ENCODE assay signal across 16 cellular contexts in genomic region chr1:221697924-221698425, GRCh38. TPM values are rescaled to one million over a fixed set of nuclear protein-coding genes. Genes with fewer than 3 reads are reported as not detected.
DNase-seq lines count a peak whose midpoint lies in the region; ATAC-seq, FAIRE-seq and TF ChIP-seq lines count a peak whose summit lies in the region.
"Had no signal": no experiment of that assay in that cellular context is flagged by ENCODE, and none has a peak within 500 bp of the region (broad histone marks: within the 10 kb centered on the region; RNA-seq: fewer than 3 reads in every experiment).

No MANE protein-coding gene starts in this region.

- DNase-seq in activated T-cell treated with anti-CD3 and anti-CD28 coated beads, Interleukin-2, amount 50 U/mL, for 72 hours: no peak
- DNase-seq in activated T-cell treated with anti-CD3 and anti-CD28 coated beads, Interleukin-2, amount 50 U/mL, for 1 hour: no peak
- DNase-seq in RPMI7951 (ENCODE audit: low read depth) (peak; percentile 65), fibroblast of the conjunctiva (ENCODE audit: low read depth) (peak; percentile 87), stromal cell of bone marrow (ENCODE audit: low read depth) (peak; percentile 68), H54 (ENCODE audit: insufficient read length, low spot score) (no peak), spleen (no peak), thyroid gland (no peak)
- DNase-seq: activated CD8-positive, alpha-beta memory T cell treated with anti-CD3 and anti-CD28 coated beads, Interleukin-2, amount 50 U/mL, for 4 hours; central memory CD4-positive, alpha-beta T cell; lower lobe of right lung; NCI-H1092 treated with DMSO at 0.1 percent for 48 hours; NCI-H446 treated with DMSO at 0.1 percent for 48 hours had no signal

- H3K4me1 ChIP-seq in spleen: peaks cover 0 to 6% (median 0%) of the 10 kb centered on the region in 6 donors
- peaks cover 7 to 16% of the 10 kb centered on the region in 2 donors for H3K4me1 ChIP-seq in thyroid gland
- H3K4me1 ChIP-seq: lower lobe of right lung had no signal

- TF ChIP-seq POLR2A in H54 (IDR thresholded peaks at IDR 0.05; ENCODE audit: low read depth, low read length): no peak
- TF ChIP-seq POLR2A in spleen (IDR thresholded peaks at IDR 0.05): no peak
- no peak for TF ChIP-seq POLR2A in thyroid gland (IDR thresholded peaks at IDR 0.05)

- H3K36me3 ChIP-seq in spleen: peaks cover 0 to 20% (median 13%) of the 10 kb centered on the region in 6 donors
- no peaks in the 10 kb centered on the region for H3K36me3 ChIP-seq in thyroid gland

- ATAC-seq in activated T-cell treated with anti-CD3 and anti-CD28 coated beads, Interleukin-2, amount 50 U/mL, for 72 hours (replicated peaks in 1 of 2): peak; percentile 15 to 33
- ATAC-seq: A549 had no signal

- H3K27ac ChIP-seq in spleen: no peak overlapping the region
- H3K27ac ChIP-seq in thyroid gland: no peak overlapping the region
- H3K27ac ChIP-seq: A549, lower lobe of right lung had no signal

- WGBS in spleen, 5 donors: 67 to 85% (median 73%) methylated on average over 3 of the region's 3 CpGs
- 74 to 85% methylated on average over 3 of the region's 3 CpGs for WGBS in thyroid gland, 2 donors

- peaks cover 9% of the 10 kb centered on the region for H3K4me1 Mint-ChIP-seq in activated T-cell treated with anti-CD3 and anti-CD28 coated beads, Interleukin-2, amount 50 U/mL, for 72 hours (ENCODE audit: low read depth)
- H3K4me1 Mint-ChIP-seq: neural crest cell had no signal

- no peak overlapping the region for H3K4me3 Mint-ChIP-seq in activated T-cell treated with anti-CD3 and anti-CD28 coated beads, Interleukin-2, amount 50 U/mL, for 72 hours
- H3K4me3 Mint-ChIP-seq: activated naive CD4-positive, alpha-beta T cell treated with anti-CD3 and anti-CD28 coated beads, Interleukin-2, amount 50 U/mL, for 24 hours; neural crest cell had no signal

- TF ChIP-seq CTCF in spleen (IDR thresholded peaks at IDR 0.05 in 8 of 11, conservative IDR thresholded peaks at IDR 0.05 in 3 of 11): no peak
- TF ChIP-seq CTCF in thyroid gland (IDR thresholded peaks at IDR 0.05): no peak

- FAIRE-seq in H54 (lab: Jason Lieb, UNC): no peak
- FAIRE-seq: A549 had no signal

- no peaks in the 10 kb centered on the region for H3K27me3 ChIP-seq in spleen (replicated peaks in 1 of 7)
- no peaks in the 10 kb centered on the region for H3K27me3 ChIP-seq in thyroid gland

- intact Hi-C loops in spleen (cut with DNase I; ENCODE audit: low total_unique reads) (no loop called here), thyroid gland (cut with DNase I) (no loop called here)

- H3K9me3 Mint-ChIP-seq in activated T-cell treated with anti-CD3 and anti-CD28 coated beads, Interleukin-2, amount 50 U/mL, for 72 hours: no peaks in the 10 kb centered on the region
- H3K9me3 Mint-ChIP-seq: activated naive CD4-positive, alpha-beta T cell treated with anti-CD3 and anti-CD28 coated beads, Interleukin-2, amount 50 U/mL, for 24 hours; neural crest cell had no signal

- H3K36me3 Mint-ChIP-seq in activated T-cell treated with anti-CD3 and anti-CD28 coated beads, Interleukin-2, amount 50 U/mL, for 72 hours (ENCODE audit: insufficient read depth in 2 of 2): peaks cover 9 to 15% of the 10 kb centered on the region in 2 donors

- peak overlapping the region; percentile 24 for H3K27ac Mint-ChIP-seq in activated T-cell treated with anti-CD3 and anti-CD28 coated beads, Interleukin-2, amount 50 U/mL, for 72 hours
- H3K27ac Mint-ChIP-seq: activated naive CD4-positive, alpha-beta T cell treated with anti-CD3 and anti-CD28 coated beads, Interleukin-2, amount 50 U/mL, for 24 hours had no signal

- no peaks in the 10 kb centered on the region for H3K27me3 Mint-ChIP-seq in activated T-cell treated with anti-CD3 and anti-CD28 coated beads, Interleukin-2, amount 50 U/mL, for 72 hours (ENCODE audit: low read depth)
- H3K27me3 Mint-ChIP-seq: activated naive CD4-positive, alpha-beta T cell treated with anti-CD3 and anti-CD28 coated beads, Interleukin-2, amount 50 U/mL, for 24 hours had no signal

- H3K9me3 ChIP-seq in spleen: peaks cover 0 to 12% (median 7%) of the 10 kb centered on the region in 8 donors
- no peaks in the 10 kb centered on the region for H3K9me3 ChIP-seq in thyroid gland

- H3K4me3 ChIP-seq in spleen (no peak overlapping the region), thyroid gland (replicated peaks in 1 of 3) (no peak overlapping the region)
- H3K4me3 ChIP-seq: A549, lower lobe of right lung had no signal

RNA-seq across cellular contexts. Expression of gene DUSP10, which starts 43.9 kb away (rescaled TPM):
- total RNA-seq in activated T-cell treated with anti-CD3 and anti-CD28 coated beads, Interleukin-2, amount 50 U/mL, for 72 hours: 10 to 100 TPM; 14.3 TPM
- 27.8 and 35.1 TPM in 2 replicates for total RNA-seq in RPMI7951 (2014; rRNA removed; shearing (Covaris generic))
- total RNA-seq in spleen (10 to 100 TPM in 1 of 7 donors, 1 to 10 TPM in 6; 6.6 to 11.9 (median 7.6) TPM), thyroid gland (10 to 100 TPM in 1 of 4 donors, 1 to 10 TPM in 3; 7.2 to 13.8 (median 8.6) TPM)
- 1 to 10 TPM; 3.4 to 7.4 (median 4.4) TPM for polyA plus RNA-seq in spleen

Comparison
In these comparisons a context has a peak if more than half of its experiments do, and no peak if none do; other contexts are left out.
1. DNase-seq: peak in RPMI7951 (single experiment), fibroblast of the conjunctiva (single experiment) and stromal cell of bone marrow (single experiment); none in activated T-cell treated with anti-CD3 and anti-CD28 coated beads, Interleukin-2, amount 50 U/mL, for 72 hours (0 of 2), activated T-cell treated with anti-CD3 and anti-CD28 coated beads, Interleukin-2, amount 50 U/mL, for 1 hour (single experiment), H54 (single experiment), spleen (single experiment) and thyroid gland (0 of 2).